Comparison of ENCODE assay signal across 11 cellular contexts in the genomic region with DNA sequence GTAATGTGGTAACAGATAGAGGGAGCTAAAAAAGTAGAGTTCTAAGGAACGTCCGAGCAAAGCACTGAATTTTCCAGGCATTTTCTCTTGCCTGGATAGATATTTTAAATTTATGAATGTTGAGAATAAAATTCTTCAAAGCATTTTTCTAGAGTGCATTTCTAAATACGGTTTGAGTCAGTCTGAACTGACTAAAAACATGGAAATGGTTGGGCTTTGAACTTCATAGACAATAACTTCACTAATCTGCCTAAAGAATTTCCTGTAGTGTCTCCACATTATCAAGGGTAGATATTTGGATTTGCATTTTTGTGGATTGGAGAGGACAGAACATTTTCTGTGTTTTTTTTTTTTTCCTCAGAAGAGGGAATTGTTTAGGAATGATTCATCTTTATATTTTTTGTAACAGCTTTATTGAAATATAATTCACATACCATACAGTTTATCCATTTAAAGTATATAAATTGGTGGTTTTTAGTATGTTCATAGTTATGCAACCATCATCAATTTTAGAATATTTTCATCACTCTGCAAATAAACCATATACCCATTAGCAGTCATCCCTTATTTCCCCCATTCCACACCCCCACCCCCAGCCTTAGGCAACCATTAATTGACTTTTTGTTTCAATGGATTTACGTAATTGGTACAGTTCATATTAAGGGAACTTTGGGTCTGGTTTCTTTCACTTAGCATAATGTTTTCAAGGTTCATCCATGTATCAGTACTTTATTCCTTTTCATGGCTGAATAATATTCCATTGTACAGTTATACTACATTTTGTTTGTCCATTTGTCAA. TPM values are rescaled to one million over a fixed set of nuclear protein-coding genes. Genes with fewer than 3 reads are reported as not detected.
DNase-seq lines count a peak whose midpoint lies in the region; ATAC-seq and TF ChIP-seq lines count a peak whose summit lies in the region.
"Had no signal": no experiment of that assay in that cellular context is flagged by ENCODE, and none has a peak within 500 bp of the region (broad histone marks: within the 10 kb centered on the region; RNA-seq: fewer than 3 reads in every experiment).

No MANE protein-coding gene starts in this region.

- H3K4me3 ChIP-seq in AG04449 (ENCODE audit: low read depth, low read length) (no peak overlapping the region), IMR-90 (ENCODE audit: insufficient read depth, low read depth, low read length) (no peak overlapping the region), choroid plexus epithelial cell (ENCODE audit: low read depth, low read length) (no peak overlapping the region)

- H3K4me1 Mint-ChIP-seq in glutamatergic neuron (ENCODE audit: low read depth, unreplicated experiment): peaks cover 13% of the 10 kb centered on the region

- H3K9me3 Mint-ChIP-seq in glutamatergic neuron (ENCODE audit: unreplicated experiment): peaks cover 5% of the 10 kb centered on the region
- H3K9me3 Mint-ChIP-seq: activated T-cell treated with anti-CD3 and anti-CD28 coated beads, Interleukin-2, amount 50 U/mL, for 72 hours had no signal

- no CpG with 5 or more reads among the region's 4 CpGs for WGBS in IMR-90 (ENCODE audit: extremely low coverage in 2 of 2, insufficient read length in 1 of 2), 2 experiments

- CTCF ChIA-PET in AG04449 (lab: Yijun Ruan, JAX) (interaction anchor here (0.7 to 2.9 kb wide), 5 partner anchors 13 to 72 kb away, joined by 3 to 20 read pairs (median 4); no protein-coding TSS in a partner anchor), IMR-90 (lab: Yijun Ruan, JAX) (interaction anchor here (0.5 to 1.0 kb wide), 3 partner anchors 39 to 69 kb away, joined by 3 read pairs; no protein-coding TSS in a partner anchor)

- in situ Hi-C loops in IMR-90 (cut with MboI; ENCODE audit: low sequenced_read_pairs): no loop called here

- peaks cover 39 to 68% of the 10 kb centered on the region in 2 experiments for H3K79me1 ChIP-seq in IMR-90 (ENCODE audit: low read depth in 1 of 2, low read length in 2 of 2)

- peak overlapping the region; percentile 98 for H3K23ac ChIP-seq in IMR-90 (ENCODE audit: low read depth, low read length)

- ATAC-seq in IMR-90 (ENCODE audit: low read depth) (peak; percentile 84), GM18909 (IDR thresholded peaks at IDR 0.05; ENCODE audit: poor library complexity, unreplicated experiment) (no peak)
- ATAC-seq: activated T-cell treated with anti-CD3 and anti-CD28 coated beads, Interleukin-2, amount 50 U/mL, for 72 hours had no signal

- peak overlapping the region; percentile 89 for H3K4ac ChIP-seq in IMR-90 (ENCODE audit: low read depth, low read length)

- H3K27ac Mint-ChIP-seq in glutamatergic neuron (ENCODE audit: unreplicated experiment): no peak overlapping the region
- H3K27ac Mint-ChIP-seq: activated T-cell treated with anti-CD3 and anti-CD28 coated beads, Interleukin-2, amount 50 U/mL, for 72 hours had no signal

- H3K4me3 Mint-ChIP-seq in glutamatergic neuron (ENCODE audit: unreplicated experiment): no peak overlapping the region
- H3K4me3 Mint-ChIP-seq: activated T-cell treated with anti-CD3 and anti-CD28 coated beads, Interleukin-2, amount 50 U/mL, for 72 hours had no signal

- peak overlapping the region; percentile 100 for H2BK15ac ChIP-seq in IMR-90 (ENCODE audit: low read depth, low read length)

- peak overlapping the region; percentile 96 for H4K5ac ChIP-seq in IMR-90 (ENCODE audit: low read depth, low read length)

- H3K9me3 ChIP-seq in IMR-90 (ENCODE audit: control insufficient read depth, insufficient read depth, low read length): no peaks in the 10 kb centered on the region

- H2BK5ac ChIP-seq in IMR-90 (ENCODE audit: low read depth, low read length, poor library complexity, severe bottlenecking): peak overlapping the region; percentile 98

- BruUV-seq in IMR-90 (replicated peaks; lab: Mats Ljungman, UMichigan): no TSS peak

- POLR2A ChIA-PET in AG04449 (lab: Yijun Ruan, JAX) (interaction anchor here (1.0 to 1.6 kb wide), 4 partner anchors 13 to 103 kb away, joined by 3 to 14 read pairs (median 4); no protein-coding TSS in a partner anchor), IMR-90 (lab: Charles Lee; ENCODE audit: unreplicated experiment) (interaction anchor here (0.6 to 0.7 kb wide), 2 partner anchors 186 to 472 kb away, joined by 3 read pairs; no protein-coding TSS in a partner anchor)

- peaks cover 3% of the 10 kb centered on the region; the same call in 1 of the 2 replicates for H3K36me3 ChIP-seq in IMR-90 (ENCODE audit: control insufficient read depth, insufficient read depth, low read length)

- H3K18ac ChIP-seq in IMR-90 (ENCODE audit: low read depth, low read length): peak overlapping the region; percentile 95; the same call in 1 of the 2 replicates

- H2AK9ac ChIP-seq in IMR-90 (replicated peaks; ENCODE audit: low read depth, low read length, poor library complexity): no peak overlapping the region

- H4K20me1 ChIP-seq in IMR-90 (ENCODE audit: insufficient read depth, low read length): peaks cover 5% of the 10 kb centered on the region; the same call in 1 of the 2 replicates

- intact Hi-C loops in IMR-90 (cut with micrococcal nuclease): loop anchor here (2.0 kb wide), 2 partner anchors 14 to 42 kb away; no protein-coding TSS in a partner anchor

- TF ChIP-seq POLR2A in IMR-90 (IDR thresholded peaks at IDR 0.05; ENCODE audit: low read depth, low read length): no peak

- H3K9me1 ChIP-seq in IMR-90 (ENCODE audit: insufficient read depth, low read length): peaks cover 36% of the 10 kb centered on the region

- H3K27me3 Mint-ChIP-seq in glutamatergic neuron (ENCODE audit: unreplicated experiment): peaks cover 3% of the 10 kb centered on the region

- H3K27ac ChIP-seq in IMR-90 (ENCODE audit: insufficient read depth, low read length): peak overlapping the region; percentile 94

- H2AK5ac ChIP-seq in IMR-90 (ENCODE audit: low read depth, low read length): peak overlapping the region; percentile 99; the same call in 1 of the 2 replicates

- H4K8ac ChIP-seq in IMR-90 (ENCODE audit: low read depth in 2 of 2, low read length in 2 of 2): peak overlapping the region; percentile 86 to 95

- H3K14ac ChIP-seq in IMR-90 (replicated peaks; ENCODE audit: low read depth, low read length): peak overlapping the region; percentile 86

- H3K9ac ChIP-seq in IMR-90 (ENCODE audit: low read depth, low read length): peak overlapping the region; percentile 69; the same call in 1 of the 2 replicates

- no peaks in the 10 kb centered on the region for H3K27me3 ChIP-seq in IMR-90 (ENCODE audit: control insufficient read depth, insufficient read depth, low read length)

- dilution Hi-C loops in IMR-90 (cut with HindIII; ENCODE audit: low sequenced_read_pairs, unreplicated experiment): no loop called here

- H3K4me2 ChIP-seq in IMR-90 (ENCODE audit: low read depth, low read length): peak overlapping the region; percentile 83; the same call in 1 of the 2 replicates

- H2AFZ ChIP-seq in IMR-90 (replicated peaks; ENCODE audit: low read length, poor library complexity): no peak overlapping the region

- peak overlapping the region; percentile 99 for H4K91ac ChIP-seq in IMR-90 (ENCODE audit: insufficient read depth, low read depth, low read length)

- DNase-seq in AG04449 (ENCODE audit: low read depth, low spot score) (peak; percentile 97), IMR-90 (peak; percentile 96), choroid plexus epithelial cell (ENCODE audit: low read depth) (peak; percentile 91), myocyte (ENCODE audit: low read depth) (peak; percentile 40), putamen (ENCODE audit: low spot score) (no peak), glutamatergic neuron (no peak), H4 (ENCODE audit: low spot score) (no peak)
- DNase-seq: activated T-cell treated with anti-CD3 and anti-CD28 coated beads, Interleukin-2, amount 50 U/mL, for 72 hours; NCI-H1092; SIG-M5 had no signal

- H3K56ac ChIP-seq in IMR-90 (ENCODE audit: extremely low read depth, insufficient read depth, low read length): peak overlapping the region; percentile 91

- TF ChIP-seq CTCF in AG04449 (IDR thresholded peaks at IDR 0.05; ENCODE audit: insufficient read depth, low read length, missing control alignments) (peak; percentile 4), IMR-90 (conservative IDR thresholded peaks at IDR 0.05; ENCODE audit: low read depth, low read length) (peak; percentile 32), choroid plexus epithelial cell (conservative IDR thresholded peaks at IDR 0.05; ENCODE audit: low read depth, low read length) (peak; percentile 26), glutamatergic neuron (IDR thresholded peaks at IDR 0.05; ENCODE audit: partially characterized antibody, unreplicated experiment) (no peak)

- peak overlapping the region; percentile 99 for H2BK20ac ChIP-seq in IMR-90 (ENCODE audit: low read depth, low read length)

- no peaks in the 10 kb centered on the region for H3K36me3 Mint-ChIP-seq in glutamatergic neuron (ENCODE audit: unreplicated experiment)

- no peak; the same call in 1 of the 2 replicates for TF ChIP-seq RAD21 in IMR-90 (IDR thresholded peaks at IDR 0.05; ENCODE audit: low read length)

- H2BK120ac ChIP-seq in IMR-90 (ENCODE audit: low read depth, low read length): peak overlapping the region; percentile 95

- H3K4me1 ChIP-seq in IMR-90 (ENCODE audit: control insufficient read depth, insufficient read depth, low read length): peaks cover 32% of the 10 kb centered on the region

TF ChIP-seq in IMR-90, 13 proteins besides CTCF, POLR2A, EP300 and RAD21 (continues in another document):
- TF ChIP-seq RCOR1 (IDR thresholded peaks at IDR 0.05; ENCODE audit: insufficient replicate concordance, low read length): no peak
- TF ChIP-seq, protein P1, sequence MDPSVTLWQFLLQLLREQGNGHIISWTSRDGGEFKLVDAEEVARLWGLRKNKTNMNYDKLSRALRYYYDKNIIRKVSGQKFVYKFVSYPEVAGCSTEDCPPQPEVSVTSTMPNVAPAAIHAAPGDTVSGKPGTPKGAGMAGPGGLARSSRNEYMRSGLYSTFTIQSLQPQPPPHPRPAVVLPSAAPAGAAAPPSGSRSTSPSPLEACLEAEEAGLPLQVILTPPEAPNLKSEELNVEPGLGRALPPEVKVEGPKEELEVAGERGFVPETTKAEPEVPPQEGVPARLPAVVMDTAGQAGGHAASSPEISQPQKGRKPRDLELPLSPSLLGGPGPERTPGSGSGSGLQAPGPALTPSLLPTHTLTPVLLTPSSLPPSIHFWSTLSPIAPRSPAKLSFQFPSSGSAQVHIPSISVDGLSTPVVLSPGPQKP (IDR thresholded peaks at IDR 0.05; ENCODE audit: borderline replicate concordance, low read depth, low read length): no peak

RNA-seq across cellular contexts. Expression of a gene that starts 20.7 kb away (rescaled TPM):
- total RNA-seq in IMR-90 (2012; rRNA removed) (13.8 and 15.0 TPM in 2 replicates), myocyte (8.4 and 9.8 TPM in 2 replicates), glutamatergic neuron (ENCODE audit: unreplicated experiment) (34.4 TPM)
- polyA plus RNA-seq in IMR-90 (2012; rRNA removed): 16.9 and 21.5 TPM in 2 replicates
- 8.9 and 11.8 TPM in 2 replicates for polyA plus RNA-seq in IMR-90 (2012; cell fraction: cytosol; rRNA removed)
- polyA plus RNA-seq in IMR-90 (2012; cell fraction: nucleus; rRNA removed; ENCODE audit: low replicate concordance): 35.6 and 45.2 TPM in 2 replicates
- polyA plus RNA-seq in myocyte (2012): 9.1 TPM
- 10.4 and 11.9 TPM in 2 replicates for total RNA-seq in H4 (2014; rRNA removed; shearing (Covaris generic))

Comparison
In these comparisons a context has a peak if more than half of its experiments do, and no peak if none do; other contexts are left out.
1. DNase-seq: peak in AG04449 (single experiment), IMR-90 (single experiment), choroid plexus epithelial cell (single experiment) and myocyte (single experiment); none in putamen (single experiment), glutamatergic neuron (single experiment) and H4 (single experiment).